In the genomic region with DNA sequence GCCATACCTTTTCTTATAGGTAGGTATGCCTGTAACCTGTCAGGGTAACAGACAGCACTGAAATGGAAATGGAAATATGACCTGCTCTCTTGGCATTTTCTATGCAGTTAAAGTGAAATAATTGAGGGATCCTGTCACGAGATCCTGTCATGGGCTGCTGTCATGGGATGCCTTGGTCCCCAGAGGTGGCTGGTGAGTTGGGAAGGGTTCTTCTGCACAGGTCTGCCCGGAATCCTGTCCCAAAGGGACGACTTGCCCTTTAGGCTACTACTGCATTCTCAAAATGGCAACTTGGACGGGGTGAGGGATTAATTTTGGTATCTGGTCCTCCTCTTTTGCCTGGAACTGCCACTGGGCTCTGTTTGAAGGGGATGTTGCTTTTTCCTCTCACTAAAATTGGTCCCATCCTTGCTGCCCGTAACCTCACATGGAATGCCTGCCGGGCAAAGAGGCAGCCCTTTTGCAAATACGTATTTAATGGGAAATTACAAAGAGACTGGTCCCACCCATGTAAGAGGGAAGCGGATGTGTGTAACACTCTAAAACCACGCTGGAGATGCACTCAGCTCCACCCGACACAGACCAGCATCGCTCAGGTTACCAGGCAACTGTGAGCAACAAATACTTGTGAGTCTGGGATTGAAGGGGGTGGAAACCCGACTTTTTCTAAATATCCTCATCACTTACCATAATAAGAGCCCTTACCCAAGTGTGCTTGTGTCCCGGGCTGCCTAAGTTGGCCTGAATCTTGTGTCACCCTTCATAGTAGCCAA, we compare ENCODE assay signal across 8 cellular contexts. TPM values are rescaled to one million over a fixed set of nuclear protein-coding genes. Genes with fewer than 3 reads are reported as not detected.
DNase-seq lines count a peak whose midpoint lies in the region; ATAC-seq and TF ChIP-seq lines count a peak whose summit lies in the region.

No MANE protein-coding gene starts in this region.

- intact Hi-C loops in adrenal gland (cut with DNase I), result no loop called here

- no peak for TF ChIP-seq POLR2A in adrenal gland (IDR thresholded peaks at IDR 0.05)

- DNase-seq in DMS53 (lab: John Stamatoyannopoulos, UW) (peak; percentile 24), DMS53 treated with DMSO at 0.1 percent for 48 hours (lab: John Stamatoyannopoulos, UW; ENCODE audit: unreplicated experiment) (no peak), adrenal gland (peak in 1 of 7 donors; percentile 82), lung (ENCODE audit: low spot score) (no peak), HUDEP-2 (lab: John Stamatoyannopoulos, UW; ENCODE audit: unreplicated experiment in 76 of 76) (no peak), amniotic stem cell (lab: John Stamatoyannopoulos, UW) (no peak), inferior parietal cortex (ENCODE audit: extremely low spot score) (no peak)
- peak; percentile 59 for DNase-seq in stimulated activated naive CD4-positive, alpha-beta T cell treated with Interleukin-2 at 50 U/mL for 16 hours (lab: John Stamatoyannopoulos, UW)

- peaks cover 10 to 43% of the 10 kb centered on the region in 2 donors for H3K4me1 ChIP-seq in adrenal gland (replicated peaks in 1 of 2)
- H3K4me1 ChIP-seq in lung (ENCODE audit: control insufficient read depth in 2 of 2, insufficient read depth in 2 of 2, low read length in 2 of 2), result peaks cover 17 to 36% of the 10 kb centered on the region in 2 donors

- peaks cover 0 to 2% of the 10 kb centered on the region in 2 donors for H3K36me3 ChIP-seq in adrenal gland (replicated peaks in 1 of 2)
- peaks cover 0 to 3% of the 10 kb centered on the region in 2 donors for H3K36me3 ChIP-seq in lung (ENCODE audit: control insufficient read depth in 2 of 2, insufficient read depth in 2 of 2, low read length in 2 of 2)

- H3K27me3 ChIP-seq in adrenal gland (no peaks in the 10 kb centered on the region), lung (ENCODE audit: control insufficient read depth, insufficient read depth) (no peaks in the 10 kb centered on the region)

- TF ChIP-seq CTCF in adrenal gland (IDR thresholded peaks at IDR 0.05), result no peak
- no peak for TF ChIP-seq CTCF in lung (IDR thresholded peaks at IDR 0.05; ENCODE audit: control extremely low read depth, extremely low read depth)

- 67 to 85% (median 74%) methylated on average over 13 of the region's 13 CpGs for WGBS in adrenal gland, 4 donors
- 43 to 46% methylated on average over 13 of the region's 13 CpGs for WGBS in lung, 2 donors

- H3K9me3 ChIP-seq in adrenal gland (replicated peaks in 1 of 3) (no peaks in the 10 kb centered on the region), lung (ENCODE audit: control insufficient read depth in 2 of 2, insufficient read depth in 1 of 2, low read length in 1 of 2) (no peaks in the 10 kb centered on the region)

- peak overlapping the region in 3 of 5 donors; percentile 20 to 83 (median 62) for H3K27ac ChIP-seq in adrenal gland
- H3K27ac ChIP-seq in lung (ENCODE audit: low read depth in 1 of 2, low read length in 1 of 2), result peak overlapping the region; percentile 33 to 66

- no peak overlapping the region for H3K4me3 ChIP-seq in adrenal gland
- H3K4me3 ChIP-seq in lung, result no peak overlapping the region

- ATAC-seq in lung (ENCODE audit: insufficient read depth, low FRiP score), result peak; percentile 68

RNA-seq across cellular contexts. Expression of a gene that starts 47.5 kb away (rescaled TPM):
- total RNA-seq in adrenal gland (10 to 100 TPM; 10.8 to 33.6 (median 24.3) TPM), lung (10 to 100 TPM; 46.4 to 68.5 TPM)
- polyA plus RNA-seq in adrenal gland (10 to 100 TPM in 1 of 3 donors, 1 to 10 TPM in 2; 6.6 to 16.0 (median 8.6) TPM), lung (10 to 100 TPM in 1 of 2 donors, 1 to 10 TPM in 1; 9.1 to 34.2 TPM)

Comparison
In these comparisons a context has a peak if more than half of its experiments do, and no peak if none do; other contexts are left out.
1. DNase-seq: peak in DMS53 (single experiment) and stimulated activated naive CD4-positive, alpha-beta T cell treated with Interleukin-2 at 50 U/mL for 16 hours (single experiment); none in DMS53 treated with DMSO at 0.1 percent for 48 hours (single experiment), lung (single experiment), HUDEP-2 (0 of 76), amniotic stem cell (single experiment) and inferior parietal cortex (single experiment).